ENCODE assay signal across 8 cellular contexts in the genomic region with DNA sequence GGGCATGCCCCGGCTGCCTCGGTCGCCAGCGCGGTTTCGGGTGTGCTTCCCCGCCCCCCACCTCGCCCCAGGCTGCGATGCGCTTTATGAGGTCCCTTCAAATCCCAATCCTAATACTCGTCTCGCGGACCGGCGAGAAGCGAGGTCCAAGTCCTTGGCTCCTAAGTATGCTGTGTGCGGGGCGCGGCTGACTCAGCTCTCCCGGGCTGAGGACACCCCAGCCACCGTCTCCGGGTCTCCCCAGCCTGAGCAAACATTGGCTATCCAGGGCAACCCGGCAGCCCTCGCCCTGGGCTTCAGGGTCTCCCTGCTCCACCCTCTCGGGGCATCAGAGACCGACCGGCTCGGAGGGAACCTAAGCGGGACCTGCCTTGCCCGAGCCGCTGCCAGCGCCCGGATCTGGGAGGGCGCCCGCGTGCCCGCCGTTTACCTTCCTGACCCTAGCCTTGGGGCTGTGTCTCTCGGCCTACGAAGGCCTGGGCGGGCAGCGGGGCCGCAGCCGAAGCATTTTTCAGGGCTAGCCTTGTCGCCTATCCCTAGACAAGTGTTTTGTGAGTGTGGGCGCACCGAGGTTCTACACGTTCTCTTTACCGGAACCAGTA. TPM values are rescaled to one million over a fixed set of nuclear protein-coding genes. Genes with fewer than 3 reads are reported as not detected.
A peak's percentile ranks its signal among the peaks of the same experiment; 100 is the strongest.
DNase-seq lines count a peak whose midpoint lies in the region; ATAC-seq, FAIRE-seq and TF ChIP-seq lines count a peak whose summit lies in the region.

No MANE protein-coding gene starts in this region.

- H3F3A ChIP-seq in neural cell (ENCODE audit: insufficient read depth, low read length, poor library complexity, severe bottlenecking): no peaks in the 10 kb centered on the region

- H3K4me1 ChIP-seq in aorta (ENCODE audit: control insufficient read depth in 1 of 2, insufficient read depth in 2 of 2, low read length in 2 of 2): no peaks in the 10 kb centered on the region

- H3K27ac ChIP-seq in neural cell (ENCODE audit: low read length): no peak overlapping the region
- peak overlapping the region in 1 of 2 donors; percentile 34 for H3K27ac ChIP-seq in aorta (ENCODE audit: low read depth in 1 of 2, low read length in 2 of 2)

- H3K36me3 ChIP-seq in neural cell (ENCODE audit: insufficient read depth, low read length): no peaks in the 10 kb centered on the region
- no peaks in the 10 kb centered on the region for H3K36me3 ChIP-seq in aorta (ENCODE audit: control insufficient read depth in 1 of 2, insufficient read depth in 2 of 2, low read length in 1 of 2)

- no peak for TF ChIP-seq EP300 in neural cell (conservative IDR thresholded peaks at IDR 0.05; ENCODE audit: poor library complexity, severe bottlenecking)

- no peak for TF ChIP-seq CTCF in neural cell (IDR thresholded peaks at IDR 0.05; ENCODE audit: poor library complexity, severe bottlenecking)

- ATAC-seq in aorta (ENCODE audit: low FRiP score): peak; percentile 58

- TF ChIP-seq POLR2A in H54 (IDR thresholded peaks at IDR 0.05; ENCODE audit: low read depth, low read length): no peak

- H4K20me1 ChIP-seq in neural cell (ENCODE audit: insufficient read depth): no peaks in the 10 kb centered on the region

- peak overlapping the region; percentile 33 for H2AFZ ChIP-seq in neural cell (ENCODE audit: low read depth, low read length)

- no peaks in the 10 kb centered on the region for H3K9me2 ChIP-seq in neural cell (ENCODE audit: insufficient read depth, low read length)

- peak overlapping the region; percentile 92 for H3K4me2 ChIP-seq in neural cell (ENCODE audit: low read length)

- WGBS in aorta, 2 donors: 0 to 1% methylated on average over 49 of the region's 49 CpGs

- H3K9ac ChIP-seq in neural cell (ENCODE audit: low read length): peak overlapping the region; percentile 58

- no peak for TF ChIP-seq RAD21 in neural cell (conservative IDR thresholded peaks at IDR 0.05)

- intact Hi-C loops in aorta (cut with DNase I): loop anchor here (5.0 kb wide), 5 partner anchors 41 to 191 kb away; partner anchors contain the start of gene STUM (in 1 of the 2)

- FAIRE-seq in H54 (lab: Jason Lieb, UNC): no peak
- no peak for FAIRE-seq in frontal cortex (lab: Jason Lieb, UNC)
- no peak for FAIRE-seq in RCC 7860 (lab: Jason Lieb, UNC)

- H3K9me3 ChIP-seq in neural cell (ENCODE audit: low read length) (no peaks in the 10 kb centered on the region), aorta (ENCODE audit: control insufficient read depth, low read length) (no peaks in the 10 kb centered on the region)

- peaks cover 46% of the 10 kb centered on the region for H3K27me3 ChIP-seq in neural cell (ENCODE audit: insufficient read depth, low read depth, low read length)
- H3K27me3 ChIP-seq in aorta (ENCODE audit: control insufficient read depth in 1 of 2, insufficient read depth in 2 of 2, low read length in 1 of 2): no peaks in the 10 kb centered on the region

- H3K4me3 ChIP-seq in neural cell (ENCODE audit: low read length) (peak overlapping the region; percentile 83), aorta (ENCODE audit: low read length in 2 of 2) (peak overlapping the region; percentile 16 to 69)

- no peaks in the 10 kb centered on the region for H3K79me2 ChIP-seq in neural cell (replicated peaks; ENCODE audit: insufficient read depth, low read length)

- DNase-seq in Daoy (ENCODE audit: low read depth): peak; percentile 60
- DNase-seq in H54 (ENCODE audit: insufficient read length, low spot score): peak; percentile 31
- peak; percentile 20 for DNase-seq in NCI-H774 (lab: John Stamatoyannopoulos, UW)
- DNase-seq in activated effector memory CD4-positive, alpha-beta T cell treated with Interleukin-2 at 50 U/mL for 16 hours: peak; percentile 36
- peak; percentile 28 to 53 for DNase-seq in frontal cortex (ENCODE audit: low spot score in 2 of 2)
- DNase-seq in aorta: peak; percentile 70 to 86
- DNase-seq in RCC 7860 (ENCODE audit: low spot score): no peak

TF ChIP-seq in neural cell, 6 proteins besides CTCF, POLR2A, EP300 and RAD21:
- TF ChIP-seq REST (IDR thresholded peaks at IDR 0.05; ENCODE audit: borderline replicate concordance): no peak

RNA-seq across cellular contexts. Expression of gene ITPKB, which starts 1.2 kb away (rescaled TPM):
- 2.3 and 5.4 TPM in 2 replicates for total RNA-seq in Daoy (2014; rRNA removed; shearing (Covaris generic))
- total RNA-seq in frontal cortex (3.3 TPM), aorta (10 to 100 TPM; 16.8 to 31.8 TPM)
- polyA plus RNA-seq in neural cell (0.19 TPM in 1 of 2 replicates, not detected in the other), aorta (1 to 10 TPM; 2.1 to 6.6 TPM)
- polyA minus RNA-seq in neural cell: 0.24 and 0.46 TPM in 2 replicates
